In genomic region chr14:20969336-20969735, GRCh38 we compare ENCODE assay signal across 27 cellular contexts. TPM values are rescaled to one million over a fixed set of nuclear protein-coding genes. Genes with fewer than 3 reads are reported as not detected.
DNase-seq lines count a peak whose midpoint lies in the region; FAIRE-seq and TF ChIP-seq lines count a peak whose summit lies in the region.
"Had no signal": no experiment of that assay in that cellular context is flagged by ENCODE, and none has a peak within 500 bp of the region (broad histone marks: within the 10 kb centered on the region; RNA-seq: fewer than 3 reads in every experiment).

No MANE protein-coding gene starts in this region.

- no peak for TF ChIP-seq POLR2A in prostate gland (IDR thresholded peaks at IDR 0.05)

- H3K4me3 ChIP-seq in endodermal cell (ENCODE audit: low read length) = no peak overlapping the region
- H3K4me3 ChIP-seq in keratinocyte (ENCODE audit: control insufficient read depth in 2 of 3, extremely low read depth in 1 of 3, insufficient read depth in 2 of 3, low read depth in 1 of 3, low read length in 3 of 3) = no peak overlapping the region
- no peak overlapping the region for H3K4me3 ChIP-seq in effector memory CD4-positive, alpha-beta T cell (ENCODE audit: insufficient read depth, low read depth, low read length, poor library complexity, severe bottlenecking)
- no peak overlapping the region for H3K4me3 ChIP-seq in prostate gland
- H3K4me3 ChIP-seq: BLaER1, SK-N-MC had no signal

- no peak overlapping the region for H3K27ac ChIP-seq in endodermal cell (ENCODE audit: low read depth, low read length)
- H3K27ac ChIP-seq in keratinocyte (ENCODE audit: control insufficient read depth, insufficient read depth, low read length) = no peak overlapping the region
- H3K27ac ChIP-seq in effector memory CD4-positive, alpha-beta T cell (ENCODE audit: insufficient read depth, low read length, poor library complexity, severe bottlenecking) = no peak overlapping the region
- H3K27ac ChIP-seq in prostate gland = no peak overlapping the region
- H3K27ac ChIP-seq: BLaER1, SK-N-MC had no signal

- 88 to 100% methylated on average over 2 to 3 of the region's 3 CpGs for WGBS in endodermal cell (ENCODE audit: insufficient coverage in 1 of 2, insufficient read length in 1 of 2), 2 experiments
- 83% methylated on average over 3 of the region's 3 CpGs for WGBS in prostate gland

- FAIRE-seq in keratinocyte (lab: Jason Lieb, UNC) (peak; percentile 23), HTR-8/SVneo (lab: Jason Lieb, UNC) (no peak)
- FAIRE-seq: A204.1 had no signal

- H3K4me1 Mint-ChIP-seq in endodermal cell = peaks cover 7% of the 10 kb centered on the region

- DNase-seq in EL = peak; percentile 31
- DNase-seq in RPMI7951 (ENCODE audit: low read depth) = peak; percentile 86
- peak; percentile 45 for DNase-seq in endodermal cell
- peak; percentile 66 for DNase-seq in keratinocyte (ENCODE audit: low read depth, low spot score)
- no peak for DNase-seq in effector memory CD4-positive, alpha-beta T cell
- no peak for DNase-seq in HTR-8/SVneo (ENCODE audit: insufficient read length, low spot score)
- no peak for DNase-seq in prostate gland (ENCODE audit: low spot score)
- no peak for DNase-seq in inferior parietal cortex (ENCODE audit: extremely low spot score)
- DNase-seq: CD4-positive, CD25-positive, alpha-beta regulatory T cell; COR-L47; DMS53; H7; KBM-7; MM.1S; NCI-H2029; NCI-H446; NCI-H524 treated with DMSO at 0.1 percent for 48 hours; NCI-H82; NK-92 treated with Interleukin-12 subunit alpha and Interleukin-12 subunit beta, amount 100 ng/mL, for 24 hours; PC-3; SHP77 treated with DMSO at 0.1 percent for 48 hours; SW 1271 had no signal

- dilution Hi-C loops in keratinocyte (cut with MboI; ENCODE audit: extremely low pct_ligation_motif_present, low sequenced_read_pairs) = no loop called here

- no peaks in the 10 kb centered on the region for H3K9me1 ChIP-seq in keratinocyte (ENCODE audit: control insufficient read depth, extremely low read depth, insufficient read depth, low read length)

- H3K79me2 ChIP-seq in keratinocyte (ENCODE audit: control insufficient read depth, insufficient read depth, low read length) = no peaks in the 10 kb centered on the region

- H3K36me3 ChIP-seq in endodermal cell (ENCODE audit: control insufficient read depth, insufficient read depth, low read length) = no peaks in the 10 kb centered on the region
- H3K36me3 ChIP-seq in keratinocyte (ENCODE audit: control insufficient read depth in 2 of 2, extremely low read depth in 1 of 2, insufficient read depth in 2 of 2, low read length in 2 of 2) = no peaks in the 10 kb centered on the region
- no peaks in the 10 kb centered on the region for H3K36me3 ChIP-seq in effector memory CD4-positive, alpha-beta T cell (ENCODE audit: control insufficient read depth, insufficient read depth, low read length)
- no peaks in the 10 kb centered on the region for H3K36me3 ChIP-seq in prostate gland
- H3K36me3 ChIP-seq: BLaER1 had no signal

- H3K9ac ChIP-seq in endodermal cell (ENCODE audit: extremely low read depth, low read length, poor library complexity, severe bottlenecking) (no peak overlapping the region), keratinocyte (ENCODE audit: control insufficient read depth, extremely low read depth, insufficient read depth, low read length) (no peak overlapping the region)
- H3K9ac ChIP-seq: BLaER1 had no signal

- H2AFZ ChIP-seq in keratinocyte (ENCODE audit: control insufficient read depth, low read length) = no peak overlapping the region

- no peak overlapping the region for H3K4me3 Mint-ChIP-seq in endodermal cell
- H3K4me3 Mint-ChIP-seq: CD4-positive, CD25-positive, alpha-beta regulatory T cell had no signal

- no peaks in the 10 kb centered on the region for H4K20me1 ChIP-seq in keratinocyte (ENCODE audit: control insufficient read depth, extremely low read depth, insufficient read depth, low read length)
- H4K20me1 ChIP-seq: BLaER1 had no signal

- intact Hi-C loops in prostate gland (cut with DNase I) = loop anchor here (5.0 kb wide), 1 partner anchor 272 kb away; no protein-coding TSS in a partner anchor

- H3K4me1 ChIP-seq in endodermal cell (ENCODE audit: control insufficient read depth, insufficient read depth, low read length) (no peaks in the 10 kb centered on the region), keratinocyte (ENCODE audit: control insufficient read depth, extremely low read depth, insufficient read depth, low read length) (peaks cover 16% of the 10 kb centered on the region), prostate gland (replicated peaks) (no peaks in the 10 kb centered on the region)
- peaks cover 3% of the 10 kb centered on the region for H3K4me1 ChIP-seq in effector memory CD4-positive, alpha-beta T cell (ENCODE audit: control insufficient read depth, insufficient read depth, low read length, poor library complexity, severe bottlenecking)

- H3K36me3 Mint-ChIP-seq in endodermal cell (ENCODE audit: low read depth) = no peaks in the 10 kb centered on the region
- H3K36me3 Mint-ChIP-seq: CD4-positive, CD25-positive, alpha-beta regulatory T cell had no signal

- H3K9me3 Mint-ChIP-seq in endodermal cell = no peaks in the 10 kb centered on the region

- peak; percentile 10 for TF ChIP-seq CTCF in endodermal cell (conservative IDR thresholded peaks at IDR 0.05)
- no peak for TF ChIP-seq CTCF in keratinocyte (optimal IDR thresholded peaks at IDR 0.05 in 1 of 3, IDR thresholded peaks at IDR 0.05 in 1 of 3, conservative IDR thresholded peaks at IDR 0.05 in 1 of 3; ENCODE audit: extremely low read depth in 1 of 3, insufficient read depth in 2 of 3, low read length in 3 of 3)
- no peak for TF ChIP-seq CTCF in prostate gland (IDR thresholded peaks at IDR 0.05)

- H3K9me3 ChIP-seq in endodermal cell (ENCODE audit: control insufficient read depth, low read length) (no peaks in the 10 kb centered on the region), keratinocyte (ENCODE audit: control insufficient read depth, low read depth, low read length) (no peaks in the 10 kb centered on the region), prostate gland (no peaks in the 10 kb centered on the region)
- H3K9me3 ChIP-seq in effector memory CD4-positive, alpha-beta T cell (ENCODE audit: control insufficient read depth, low read length) = no peaks in the 10 kb centered on the region
- H3K9me3 ChIP-seq: BLaER1 had no signal

- no peak overlapping the region for H3K27ac Mint-ChIP-seq in endodermal cell
- H3K27ac Mint-ChIP-seq: CD4-positive, CD25-positive, alpha-beta regulatory T cell had no signal

- H3K27me3 ChIP-seq in endodermal cell (ENCODE audit: control insufficient read depth, insufficient read depth, low read length, poor library complexity, severe bottlenecking) = peaks cover 27% of the 10 kb centered on the region
- H3K27me3 ChIP-seq in keratinocyte (ENCODE audit: control insufficient read depth, extremely low read depth, insufficient read depth, low read length) = peaks cover 3% of the 10 kb centered on the region
- H3K27me3 ChIP-seq in effector memory CD4-positive, alpha-beta T cell (replicated peaks; ENCODE audit: control insufficient read depth, insufficient read depth, low read length, poor library complexity, severe bottlenecking) = peaks cover 5% of the 10 kb centered on the region
- H3K27me3 ChIP-seq in prostate gland (replicated peaks; ENCODE audit: insufficient read depth) = no peaks in the 10 kb centered on the region
- H3K27me3 ChIP-seq: BLaER1 had no signal

- no peak overlapping the region for H3K4me2 ChIP-seq in keratinocyte (ENCODE audit: control insufficient read depth, extremely low read depth, insufficient read depth, low read depth, low read length)
- H3K4me2 ChIP-seq: BLaER1 had no signal

- H3K27me3 Mint-ChIP-seq in endodermal cell (ENCODE audit: insufficient read depth) = peaks cover 42% of the 10 kb centered on the region

RNA-seq across cellular contexts. Expression of gene RNASE2, which starts 14.0 kb away (rescaled TPM):
- not detected in 2 replicates for total RNA-seq in RPMI7951 (2014; rRNA removed; shearing (Covaris generic))
- not detected for total RNA-seq in endodermal cell
- polyA plus RNA-seq in endodermal cell (2013, experiment 1 of 2) = not detected
- polyA plus RNA-seq in endodermal cell (2013, experiment 2 of 2) = not detected
- not detected in 3 replicates for polyA plus RNA-seq in keratinocyte
- polyA plus RNA-seq in keratinocyte (2011; ENCODE audit: low read depth) = not detected
- not detected in 2 replicates for polyA plus RNA-seq in keratinocyte (2011; cell fraction: cytosol; rRNA removed)
- not detected in 2 replicates for polyA plus RNA-seq in keratinocyte (2011; cell fraction: nucleus; rRNA removed)
- 0.32 TPM in 1 of 2 replicates, not detected in the other for polyA plus RNA-seq in keratinocyte (2012; ENCODE audit: low replicate concordance)
- polyA minus RNA-seq in keratinocyte = not detected in 3 replicates
- not detected for polyA minus RNA-seq in keratinocyte (2011; cell fraction: cytosol; rRNA and poly(A)+ RNA removed)
- polyA minus RNA-seq in keratinocyte (2011; cell fraction: nucleus; rRNA and poly(A)+ RNA removed) = not detected in 2 replicates
- under 1 TPM; 0.46 to 0.91 TPM for total RNA-seq in prostate gland
- total RNA-seq: CD4-positive, CD25-positive, alpha-beta regulatory T cell; H7; LHCN-M2; PC-3 had no signal
- polyA plus RNA-seq: AG04450 had no signal

RNA-seq across cellular contexts. Expression of gene METTL17, which starts 20.4 kb away (rescaled TPM):
- total RNA-seq in RPMI7951 (2014; rRNA removed; shearing (Covaris generic)) = 52.9 and 72.0 TPM in 2 replicates
- total RNA-seq in endodermal cell = 10 to 100 TPM; 65.1 to 80.2 TPM
- polyA plus RNA-seq in endodermal cell (2013, experiment 1 of 2) = 103 TPM
- 90.0 TPM for polyA plus RNA-seq in endodermal cell (2013, experiment 2 of 2)
- 51.3 to 63.5 TPM (median 61.9 TPM) in 3 replicates for polyA plus RNA-seq in keratinocyte
- polyA plus RNA-seq in keratinocyte (2011; ENCODE audit: low read depth) = 34.4 TPM
- polyA plus RNA-seq in keratinocyte (2011; cell fraction: cytosol; rRNA removed) = 23.0 and 27.1 TPM in 2 replicates
- 150 and 176 TPM in 2 replicates for polyA plus RNA-seq in keratinocyte (2011; cell fraction: nucleus; rRNA removed)
- polyA plus RNA-seq in keratinocyte (2012; ENCODE audit: low replicate concordance) = 30.8 and 35.0 TPM in 2 replicates
- 19.1 to 48.0 TPM (median 23.8 TPM) in 3 replicates for polyA minus RNA-seq in keratinocyte
- 12.5 TPM for polyA minus RNA-seq in keratinocyte (2011; cell fraction: cytosol; rRNA and poly(A)+ RNA removed)
- polyA minus RNA-seq in keratinocyte (2011; cell fraction: nucleus; rRNA and poly(A)+ RNA removed) = 19.8 and 19.9 TPM in 2 replicates
- total RNA-seq in prostate gland = 10 to 100 TPM; 60.3 to 74.5 TPM

RNA-seq across cellular contexts. Expression of gene SLC39A2, which starts 29.8 kb away (rescaled TPM):
- 0.12 TPM in 1 of 2 replicates, not detected in the other for total RNA-seq in RPMI7951 (2014; rRNA removed; shearing (Covaris generic))
- total RNA-seq in endodermal cell (under 1 TPM; 0.35 to 0.46 TPM), prostate gland (10 to 100 TPM in 1 of 2 donors, 1 to 10 TPM in 1; 1.7 to 20.1 TPM)
- 0.46 TPM for polyA plus RNA-seq in endodermal cell (2013, experiment 1 of 2)
- 0.37 TPM for polyA plus RNA-seq in endodermal cell (2013, experiment 2 of 2)
- 0.37 to 1.2 TPM (median 0.94 TPM) in 3 replicates for polyA plus RNA-seq in keratinocyte
- polyA plus RNA-seq in keratinocyte (2011; ENCODE audit: low read depth) = 2.0 TPM
- polyA plus RNA-seq in keratinocyte (2011; cell fraction: cytosol; rRNA removed) = 0.22 and 0.50 TPM in 2 replicates
- polyA plus RNA-seq in keratinocyte (2011; cell fraction: nucleus; rRNA removed) = 1.1 and 1.6 TPM in 2 replicates
- polyA plus RNA-seq in keratinocyte (2012; ENCODE audit: low replicate concordance) = 0.26 and 8.8 TPM in 2 replicates
- polyA minus RNA-seq in keratinocyte = 0.33 to 0.38 TPM in 2 of 3 replicates, not detected in the other
- not detected for polyA minus RNA-seq in keratinocyte (2011; cell fraction: cytosol; rRNA and poly(A)+ RNA removed)
- polyA minus RNA-seq in keratinocyte (2011; cell fraction: nucleus; rRNA and poly(A)+ RNA removed) = 0.62 and 2.3 TPM in 2 replicates
- total RNA-seq: CD4-positive, CD25-positive, alpha-beta regulatory T cell; LHCN-M2; PC-3 had no signal
- polyA plus RNA-seq: CD4-positive, CD25-positive, alpha-beta regulatory T cell had no signal

RNA-seq across cellular contexts. Expression of gene NDRG2, which starts 55.5 kb away (rescaled TPM):
- total RNA-seq in RPMI7951 (2014; rRNA removed; shearing (Covaris generic)) = 0.96 and 2.1 TPM in 2 replicates
- total RNA-seq in endodermal cell (10 to 100 TPM; 46.3 to 52.8 TPM), prostate gland (100 to 1,000 TPM; 230 to 304 TPM)
- polyA plus RNA-seq in endodermal cell (2013, experiment 1 of 2) = 29.0 TPM
- polyA plus RNA-seq in endodermal cell (2013, experiment 2 of 2) = 32.2 TPM
- polyA plus RNA-seq in keratinocyte = 11.1 to 15.4 TPM (median 12.5 TPM) in 3 replicates
- polyA plus RNA-seq in keratinocyte (2011; ENCODE audit: low read depth) = 42.2 TPM
- 8.7 and 9.3 TPM in 2 replicates for polyA plus RNA-seq in keratinocyte (2011; cell fraction: cytosol; rRNA removed)
- 19.5 and 20.5 TPM in 2 replicates for polyA plus RNA-seq in keratinocyte (2011; cell fraction: nucleus; rRNA removed)
- polyA plus RNA-seq in keratinocyte (2012; ENCODE audit: low replicate concordance) = 7.2 and 87.6 TPM in 2 replicates
- polyA minus RNA-seq in keratinocyte = 6.9 to 14.5 TPM (median 11.1 TPM) in 3 replicates
- polyA minus RNA-seq in keratinocyte (2011; cell fraction: cytosol; rRNA and poly(A)+ RNA removed) = 4.4 TPM
- 5.3 and 5.7 TPM in 2 replicates for polyA minus RNA-seq in keratinocyte (2011; cell fraction: nucleus; rRNA and poly(A)+ RNA removed)

Comparison
In these comparisons a context has a peak if more than half of its experiments do, and no peak if none do; other contexts are left out.
1. DNase-seq: peak in EL (single experiment), RPMI7951 (single experiment), endodermal cell (single experiment) and keratinocyte (single experiment); none in effector memory CD4-positive, alpha-beta T cell (0 of 3), HTR-8/SVneo (single experiment), prostate gland (single experiment) and inferior parietal cortex (single experiment).